ENCODE assay signal across 20 cellular contexts in genomic region chr14:34237098-34237497, GRCh38.
DNase-seq lines count a peak whose midpoint lies in the region; FAIRE-seq and TF ChIP-seq lines count a peak whose summit lies in the region.
"Had no signal": no experiment of that assay in that cellular context is flagged by ENCODE, and none has a peak within 500 bp of the region (broad histone marks: within the 10 kb centered on the region; RNA-seq: fewer than 3 reads in every experiment).

No MANE protein-coding gene starts in this region.

- no peaks in the 10 kb centered on the region for H3K36me3 Mint-ChIP-seq in MCF 10A (ENCODE audit: insufficient read depth, unreplicated experiment)
- H3K36me3 Mint-ChIP-seq: neural progenitor cell had no signal

- DNase-seq in MCF 10A (ENCODE audit: unreplicated experiment) (peak; percentile 17), breast epithelium (ENCODE audit: low spot score in 2 of 2) (no peak), NCI-H69 (lab: John Stamatoyannopoulos, UW) (peak; percentile 51), NCI-H187 (lab: John Stamatoyannopoulos, UW) (no peak), NCI-H524 (lab: John Stamatoyannopoulos, UW) (no peak), HUDEP-2 (lab: John Stamatoyannopoulos, UW; ENCODE audit: unreplicated experiment in 76 of 76) (no peak), NOMO-1 treated with dmso at 0.1 percent for 144 hours (lab: John Stamatoyannopoulos, UW; ENCODE audit: unreplicated experiment) (no peak)
- DNase-seq: activated CD4-positive, alpha-beta T cell treated with anti-CD3 and anti-CD28 coated beads, Interleukin-2, amount 10 ng/mL, durations not matched to agents 24 days and 14 days; esophagus squamous epithelium; KBM-7; left lung; NCI-H1048; NCI-H2171 treated with DMSO at 0.1 percent for 48 hours; spleen; stimulated activated CD4-positive, alpha-beta T cell treated with anti-CD3 and anti-CD28 coated beads, Interleukin-4, amount 100 ng/mL, for 4 hours; T-helper 1 cell had no signal

- no peaks in the 10 kb centered on the region for H3K4me1 ChIP-seq in breast epithelium
- H3K4me1 ChIP-seq: BLaER1 treated with 17β-estradiol and CSF1 and Interleukin-3, amounts not matched to agents 10 nM and 100 nM; left lung; neural progenitor cell; spleen had no signal

- BruUV-seq in MCF 10A (replicated peaks; lab: Mats Ljungman, UMichigan), result no TSS peak

- no peak for TF ChIP-seq POLR2A in breast epithelium (IDR thresholded peaks at IDR 0.05)

- no peak overlapping the region for H3K4me3 ChIP-seq in breast epithelium
- H3K4me3 ChIP-seq: BLaER1 treated with 17β-estradiol and CSF1 and Interleukin-3, amounts not matched to agents 10 nM and 100 nM; esophagus squamous epithelium; left lung; neural progenitor cell; spleen had no signal

- no peaks in the 10 kb centered on the region for H3K27me3 Mint-ChIP-seq in MCF 10A (ENCODE audit: insufficient read depth, unreplicated experiment)

- CTCF ChIA-PET in MCF 10A (lab: Yijun Ruan, JAX), result interaction anchor here (1.6 to 3.4 kb wide), 2 partner anchors 8 to 14 kb away, joined by 4 to 14 read pairs; no protein-coding TSS in a partner anchor

- H3K36me3 ChIP-seq in breast epithelium, result no peaks in the 10 kb centered on the region
- H3K36me3 ChIP-seq: BLaER1 treated with 17β-estradiol and CSF1 and Interleukin-3, amounts not matched to agents 10 nM and 100 nM; esophagus squamous epithelium; left lung; neural progenitor cell; spleen had no signal

- H3K4me1 Mint-ChIP-seq in MCF 10A (ENCODE audit: insufficient read depth, unreplicated experiment), result peaks cover 19% of the 10 kb centered on the region
- H3K4me1 Mint-ChIP-seq: activated CD4-positive, alpha-beta T cell treated with anti-CD3 and anti-CD28 coated beads, Interleukin-2, amount 10 ng/mL, durations not matched to agents 24 days and 14 days had no signal

- peak overlapping the region; percentile 25 for H3K27ac Mint-ChIP-seq in MCF 10A (ENCODE audit: low read depth, unreplicated experiment)
- H3K27ac Mint-ChIP-seq: activated CD4-positive, alpha-beta T cell treated with anti-CD3 and anti-CD28 coated beads, Interleukin-2, amount 10 ng/mL, durations not matched to agents 24 days and 14 days; activated T-helper 2 cell treated with anti-CD3 and anti-CD28 coated beads, Interferon-gamma antibody, Interleukin-2, Interleukin-4, amounts not matched to agents 10 μg/mL and 5 μg/mL and 100 μg/mL, durations not matched to agents 14 hours and 24 hours and 36 hours; neural progenitor cell had no signal

- intact Hi-C loops in MCF 10A (cut with micrococcal nuclease) (no loop called here), breast epithelium (cut with DNase I; ENCODE audit: low total_unique reads) (no loop called here)

- no peak overlapping the region for H3K4me3 Mint-ChIP-seq in MCF 10A (ENCODE audit: unreplicated experiment)
- H3K4me3 Mint-ChIP-seq: activated CD4-positive, alpha-beta T cell treated with anti-CD3 and anti-CD28 coated beads, Interleukin-2, amount 10 ng/mL, durations not matched to agents 24 days and 14 days; neural progenitor cell had no signal

- H3K9me3 ChIP-seq in breast epithelium, result no peaks in the 10 kb centered on the region
- H3K9me3 ChIP-seq: BLaER1 treated with 17β-estradiol and CSF1 and Interleukin-3, amounts not matched to agents 10 nM and 100 nM; esophagus squamous epithelium; left lung; spleen had no signal

- TF ChIP-seq CTCF in MCF 10A (IDR thresholded peaks at IDR 0.05; ENCODE audit: unreplicated experiment) (no peak), breast epithelium (IDR thresholded peaks at IDR 0.05) (no peak)

- POLR2A ChIA-PET in MCF 10A (lab: Yijun Ruan, JAX), result no interaction called here

- no peaks in the 10 kb centered on the region for H3K27me3 ChIP-seq in breast epithelium
- H3K27me3 ChIP-seq: BLaER1 treated with 17β-estradiol and CSF1 and Interleukin-3, amounts not matched to agents 10 nM and 100 nM; esophagus squamous epithelium; left lung; neural progenitor cell had no signal

- H3K9me3 Mint-ChIP-seq in MCF 10A (ENCODE audit: unreplicated experiment), result no peaks in the 10 kb centered on the region
- H3K9me3 Mint-ChIP-seq: activated CD4-positive, alpha-beta T cell treated with anti-CD3 and anti-CD28 coated beads, Interleukin-2, amount 10 ng/mL, durations not matched to agents 24 days and 14 days; activated T-helper 2 cell treated with anti-CD3 and anti-CD28 coated beads, Interferon-gamma antibody, Interleukin-2, Interleukin-4, amounts not matched to agents 10 μg/mL and 5 μg/mL and 100 μg/mL, durations not matched to agents 14 hours and 24 hours and 36 hours had no signal

- peak; percentile 12 for FAIRE-seq in endometrium (lab: Jason Lieb, UNC)

- no peak overlapping the region for H3K27ac ChIP-seq in breast epithelium
- H3K27ac ChIP-seq: BLaER1 treated with 17β-estradiol and CSF1 and Interleukin-3, amounts not matched to agents 10 nM and 100 nM; esophagus squamous epithelium; left lung; neural progenitor cell; spleen had no signal

Comparison
In these comparisons a context has a peak if more than half of its experiments do, and no peak if none do; other contexts are left out.
1. DNase-seq: peak in MCF 10A (single experiment) and NCI-H69 (single experiment); none in breast epithelium (0 of 2), NCI-H187 (0 of 2), NCI-H524 (0 of 2), HUDEP-2 (0 of 76) and NOMO-1 treated with dmso at 0.1 percent for 144 hours (single experiment).